Comparison of ENCODE assay signal across 13 cellular contexts in genomic region chr11:72631806-72632731, GRCh38. TPM values are rescaled to one million over a fixed set of nuclear protein-coding genes. Genes with fewer than 3 reads are reported as not detected.
DNase-seq lines count a peak whose midpoint lies in the region; ATAC-seq, FAIRE-seq and TF ChIP-seq lines count a peak whose summit lies in the region.
"Had no signal": no experiment of that assay in that cellular context is flagged by ENCODE, and none has a peak within 500 bp of the region (broad histone marks: within the 10 kb centered on the region; RNA-seq: fewer than 3 reads in every experiment).

No MANE protein-coding gene starts in this region.

- no peaks in the 10 kb centered on the region for H3K9me3 Mint-ChIP-seq in astrocyte (ENCODE audit: unreplicated experiment)
- H3K9me3 Mint-ChIP-seq: activated B cell treated with CpG ODN at 0.5 μM for 24 hours; CD8-positive, alpha-beta T cell had no signal

- ATAC-seq in left cardiac atrium: peak; percentile 63 to 77
- ATAC-seq in sciatic nerve: peak; percentile 14
- ATAC-seq in GM21576 (IDR thresholded peaks at IDR 0.05; ENCODE audit: unreplicated experiment): no peak
- ATAC-seq in GM21825 (IDR thresholded peaks at IDR 0.05; ENCODE audit: unreplicated experiment): no peak
- ATAC-seq: CD8-positive, alpha-beta T cell had no signal

- no peak overlapping the region for H3K27ac Mint-ChIP-seq in astrocyte (ENCODE audit: unreplicated experiment)
- H3K27ac Mint-ChIP-seq: activated B cell treated with CpG ODN at 0.5 μM for 24 hours; CD8-positive, alpha-beta T cell had no signal

- H3K9ac ChIP-seq in astrocyte (ENCODE audit: low read length): no peak overlapping the region

- no peaks in the 10 kb centered on the region for H3K27me3 ChIP-seq in astrocyte (ENCODE audit: insufficient read depth, low read length)

- no peaks in the 10 kb centered on the region for H4K20me1 ChIP-seq in astrocyte (ENCODE audit: insufficient read depth, low read length)

- peak; percentile 63 for DNase-seq in NCI-H1092 treated with DMSO at 0.1 percent for 48 hours (lab: John Stamatoyannopoulos, UW)
- no peak for DNase-seq in astrocyte (ENCODE audit: low read depth)
- peak; percentile 72 for DNase-seq in left cardiac atrium
- DNase-seq in sciatic nerve (ENCODE audit: low spot score): no peak
- DNase-seq in germinal center (ENCODE audit: low spot score): no peak
- DNase-seq in dedifferentiated amniotic fluid mesenchymal stem cell (ENCODE audit: extremely low spot score): no peak
- DNase-seq: activated B cell treated with CpG ODN at 0.5 μM for 24 hours, activated gamma-delta T cell, erythroblast had no signal

- peaks cover 14% of the 10 kb centered on the region for H3K4me1 ChIP-seq in astrocyte (ENCODE audit: insufficient read depth, low read length)

- H3K4me2 ChIP-seq in astrocyte (ENCODE audit: low read length): peak overlapping the region; percentile 15
- H3K4me2 ChIP-seq: smooth muscle cell had no signal

- H3K9me3 ChIP-seq in astrocyte (ENCODE audit: insufficient read depth, low read depth, low read length): no peaks in the 10 kb centered on the region

- TF ChIP-seq CTCF in astrocyte (IDR thresholded peaks at IDR 0.05; ENCODE audit: insufficient read depth, low read depth, low read length): no peak

- no peaks in the 10 kb centered on the region for H3K36me3 Mint-ChIP-seq in astrocyte (ENCODE audit: low read depth, unreplicated experiment)
- H3K36me3 Mint-ChIP-seq: CD8-positive, alpha-beta T cell had no signal

- no peak overlapping the region for H3K27ac ChIP-seq in astrocyte (ENCODE audit: low read depth, low read length)

- H3K36me3 ChIP-seq in astrocyte (ENCODE audit: insufficient read depth, low read length): no peaks in the 10 kb centered on the region

- peaks cover 76% of the 10 kb centered on the region for H3K27me3 Mint-ChIP-seq in astrocyte (ENCODE audit: low read depth, unreplicated experiment)

- no peak overlapping the region for H3K4me3 ChIP-seq in astrocyte (ENCODE audit: insufficient read depth, low read depth, low read length)
- H3K4me3 ChIP-seq: smooth muscle cell had no signal

- no peaks in the 10 kb centered on the region for H3K79me2 ChIP-seq in astrocyte (ENCODE audit: insufficient read depth, low read length)

- H2AFZ ChIP-seq in astrocyte (ENCODE audit: low read depth, low read length): no peak overlapping the region

- intact Hi-C loops in left cardiac atrium (cut with DNase I) (no loop called here), sciatic nerve (cut with DNase I) (loop anchor here (10.0 kb wide), 1 partner anchor 1927 kb away; no protein-coding TSS in a partner anchor)

- no peak overlapping the region for H3K4me3 Mint-ChIP-seq in astrocyte (ENCODE audit: unreplicated experiment)
- H3K4me3 Mint-ChIP-seq: activated B cell treated with CpG ODN at 0.5 μM for 24 hours; CD8-positive, alpha-beta T cell had no signal

- H3K4me1 Mint-ChIP-seq in astrocyte (ENCODE audit: low read depth, unreplicated experiment): no peaks in the 10 kb centered on the region
- H3K4me1 Mint-ChIP-seq: activated B cell treated with CpG ODN at 0.5 μM for 24 hours had no signal

- FAIRE-seq in astrocyte (lab: Jason Lieb, UNC): no peak

RNA-seq across cellular contexts. Expression of gene PDE2A, which starts 42.2 kb away (rescaled TPM):
- total RNA-seq in astrocyte: 0.75 and 0.82 TPM in 2 replicates
- 10 to 100 TPM; 40.9 to 41.6 TPM for total RNA-seq in left cardiac atrium
- total RNA-seq in sciatic nerve: 74.4 TPM
- total RNA-seq: smooth muscle cell had no signal

Comparison
In these comparisons a context has a peak if more than half of its experiments do, and no peak if none do; other contexts are left out.
1. DNase-seq: peak in NCI-H1092 treated with DMSO at 0.1 percent for 48 hours (single experiment) and left cardiac atrium (single experiment); none in astrocyte (single experiment), sciatic nerve (single experiment), germinal center (single experiment) and dedifferentiated amniotic fluid mesenchymal stem cell (single experiment).
2. ATAC-seq: peak in left cardiac atrium (2 of 2) and sciatic nerve (single experiment); none in GM21576 (single experiment) and GM21825 (single experiment).
3. RNA of gene PDE2A, which starts 42.2 kb away (total RNA-seq): 74.4 TPM in sciatic nerve (single experiment) and 40.9 to 41.6 TPM in left cardiac atrium; 0.75 to 0.82 TPM in astrocyte; every median in the first group is over 10 times any median in the second.